In genomic region chr6:75233097-75233615, GRCh38 we compare ENCODE assay signal across 23 cellular contexts. TPM values are rescaled to one million over a fixed set of nuclear protein-coding genes. Genes with fewer than 3 reads are reported as not detected.
"Had no signal": no experiment of that assay in that cellular context is flagged by ENCODE, and none has a peak within 500 bp of the region (broad histone marks: within the 10 kb centered on the region; RNA-seq: fewer than 3 reads in every experiment).

No MANE protein-coding gene starts in this region.

- H3K9me3 Mint-ChIP-seq: activated B cell treated with CpG ODN at 0.5 μM for 24 hours; activated CD4-positive, alpha-beta memory T cell treated with anti-CD3 and anti-CD28 coated beads for 36 hours; endodermal cell; natural killer cell treated with Interleukin-12 subunit alpha and Interleukin-12 subunit beta and Interleukin-15 and Interleukin-18, amount 100 ng/mL, for 72 hours had no signal

- H3K4me1 ChIP-seq: prostate gland had no signal

- H3K4me1 Mint-ChIP-seq: activated B cell treated with CpG ODN at 0.5 μM for 24 hours; activated CD4-positive, alpha-beta T cell treated with anti-CD3 and anti-CD28 coated beads for 36 hours; endodermal cell had no signal

- H3K4me3 Mint-ChIP-seq: activated B cell treated with CpG ODN at 0.5 μM for 24 hours; activated CD4-positive, alpha-beta memory T cell treated with anti-CD3 and anti-CD28 coated beads for 36 hours; activated CD4-positive, alpha-beta T cell treated with anti-CD3 and anti-CD28 coated beads for 36 hours; endodermal cell; natural killer cell treated with Interleukin-12 subunit alpha and Interleukin-12 subunit beta and Interleukin-15 and Interleukin-18, amount 100 ng/mL, for 72 hours had no signal

- H3K36me3 ChIP-seq: ovary, prostate gland had no signal

- ATAC-seq: activated CD4-positive, alpha-beta T cell treated with anti-CD3 and anti-CD28 coated beads for 36 hours; gastroesophageal sphincter; heart left ventricle; left lobe of liver; natural killer cell treated with Interleukin-12 subunit alpha and Interleukin-12 subunit beta and Interleukin-15 and Interleukin-18, amount 100 ng/mL, for 72 hours had no signal

- H3K4me3 ChIP-seq: cardiac muscle cell, esophagus squamous epithelium, gastroesophageal sphincter, heart left ventricle, lung, ovary, prostate gland, upper lobe of left lung had no signal

- H3K27me3 Mint-ChIP-seq: activated CD4-positive, alpha-beta memory T cell treated with anti-CD3 and anti-CD28 coated beads for 36 hours; activated CD4-positive, alpha-beta T cell treated with anti-CD3 and anti-CD28 coated beads for 36 hours had no signal

- H3K27ac Mint-ChIP-seq: activated B cell treated with CpG ODN at 0.5 μM for 24 hours; activated CD4-positive, alpha-beta memory T cell treated with anti-CD3 and anti-CD28 coated beads for 36 hours; activated CD4-positive, alpha-beta T cell treated with anti-CD3 and anti-CD28 coated beads for 36 hours; endodermal cell; natural killer cell treated with Interleukin-12 subunit alpha and Interleukin-12 subunit beta and Interleukin-15 and Interleukin-18, amount 100 ng/mL, for 72 hours had no signal

- H3K27me3 ChIP-seq: cardiac muscle cell, esophagus squamous epithelium, gastroesophageal sphincter, heart left ventricle, ovary, upper lobe of left lung had no signal

- H3K27ac ChIP-seq: cardiac muscle cell, esophagus squamous epithelium, gastroesophageal sphincter, neutrophil, ovary, prostate gland, upper lobe of left lung had no signal

- DNase-seq: activated B cell treated with CpG ODN at 0.5 μM for 24 hours; activated CD4-positive, alpha-beta memory T cell treated with anti-CD3 and anti-CD28 coated beads for 36 hours; activated CD4-positive, alpha-beta T cell treated with anti-CD3 and anti-CD28 coated beads for 36 hours; activated naive CD4-positive, alpha-beta T cell treated with Interleukin-2 at 50 U/mL for 16 hours; activated T-cell treated with anti-CD3 and anti-CD28 coated beads, Interleukin-2, amount 50 U/mL, for 48 hours; cortex of kidney; endodermal cell; esophagus squamous epithelium; heart left ventricle; kidney; ovary; stimulated activated CD4-positive, alpha-beta T cell treated with anti-CD3 and anti-CD28 coated beads, Interleukin-4, amount 100 ng/mL, for 24 hours; stimulated activated naive CD4-positive, alpha-beta T cell treated with Interleukin-2 at 50 U/mL for 16 hours; T-helper 9 cell; upper lobe of left lung had no signal

RNA-seq across cellular contexts. Expression of gene COL12A1, which starts 27.3 kb away (rescaled TPM):
- total RNA-seq: activated B cell treated with CpG ODN at 0.5 μM for 24 hours; activated CD4-positive, alpha-beta memory T cell treated with anti-CD3 and anti-CD28 coated beads for 36 hours; natural killer cell treated with Interleukin-12 subunit alpha and Interleukin-12 subunit beta and Interleukin-15 and Interleukin-18, amount 100 ng/mL, for 72 hours; T-helper 1 cell treated with Interleukin-12 subunit alpha and Interleukin-12 subunit beta and Interleukin-4 antibody, amounts not matched to agents 30 ng/mL and 1 ng/mL, for 36 hours had no signal
